24 cellular contexts compared by ENCODE assay signal in the genomic region with DNA sequence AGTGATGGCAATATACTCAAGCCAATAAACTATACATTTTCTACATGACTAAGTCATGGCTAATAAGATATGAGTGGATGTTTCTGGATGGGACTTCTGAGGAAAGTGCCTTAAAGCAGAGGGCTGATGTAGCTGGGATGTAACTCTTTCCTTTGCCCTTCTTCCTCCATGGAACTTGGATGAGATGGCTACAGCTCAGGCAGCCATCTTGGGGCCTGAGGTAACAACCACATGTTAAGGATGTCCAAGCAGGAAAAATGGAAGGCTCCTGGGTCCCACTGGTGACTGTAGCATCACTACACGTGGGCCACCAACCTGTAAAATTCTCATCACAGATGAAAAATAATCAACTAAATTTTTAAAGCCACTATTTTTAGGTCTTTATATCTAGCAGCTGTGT. TPM values are rescaled to one million over a fixed set of nuclear protein-coding genes. Genes with fewer than 3 reads are reported as not detected.
DNase-seq lines count a peak whose midpoint lies in the region; ATAC-seq, FAIRE-seq and TF ChIP-seq lines count a peak whose summit lies in the region.
"Had no signal": no experiment of that assay in that cellular context is flagged by ENCODE, and none has a peak within 500 bp of the region (broad histone marks: within the 10 kb centered on the region; RNA-seq: fewer than 3 reads in every experiment).

No MANE protein-coding gene starts in this region.

- TF ChIP-seq RAD21 in H1 (IDR thresholded peaks at IDR 0.05 in 1 of 2, conservative IDR thresholded peaks at IDR 0.05 in 1 of 2; ENCODE audit: low read depth in 2 of 2, low read length in 2 of 2), result no peak
- no peak for TF ChIP-seq RAD21 in neural cell (conservative IDR thresholded peaks at IDR 0.05)

- H3F3A ChIP-seq in GM23338 (replicated peaks; ENCODE audit: low read depth) (no peaks in the 10 kb centered on the region), neural cell (ENCODE audit: insufficient read depth, low read length, poor library complexity, severe bottlenecking) (no peaks in the 10 kb centered on the region)

- H3K4ac ChIP-seq in H1 (replicated peaks; ENCODE audit: insufficient read length, low read depth, low read length), result no peak overlapping the region

- peak overlapping the region; percentile 86 for H2BK120ac ChIP-seq in H1 (replicated peaks; ENCODE audit: low read depth, low read length)

- H2AFZ ChIP-seq in GM23338, result no peak overlapping the region
- H2AFZ ChIP-seq in H1 (ENCODE audit: low read length), result no peak overlapping the region
- H2AFZ ChIP-seq in neural cell (ENCODE audit: low read depth, low read length), result no peak overlapping the region

- DNase-seq in GM23338 (ENCODE audit: low spot score) (no peak), H1 (ENCODE audit: low read depth in 1 of 2, low spot score in 2 of 2) (no peak), NCI-H82 treated with DMSO at 0.1 percent for 48 hours (lab: John Stamatoyannopoulos, UW; ENCODE audit: unreplicated experiment) (no peak), NCI-H1436 treated with DMSO at 0.1 percent for 48 hours (lab: John Stamatoyannopoulos, UW) (no peak), T-helper 2 cell (no peak)
- DNase-seq: CD4-positive, alpha-beta T cell; CD8-positive, alpha-beta memory T cell; DMS 273 treated with DMSO at 0.1 percent for 48 hours; DMS79; EL; GDM1; HFFc6 had no signal

- TF ChIP-seq CTCF in GM23338 (conservative IDR thresholded peaks at IDR 0.05; ENCODE audit: low read depth in 2 of 2) (no peak), H1 (IDR thresholded peaks at IDR 0.05; ENCODE audit: control extremely low read depth in 1 of 3, insufficient read depth in 1 of 3, low read depth in 1 of 3, low read length in 3 of 3) (no peak), neural cell (IDR thresholded peaks at IDR 0.05; ENCODE audit: poor library complexity, severe bottlenecking) (no peak)

- no peak for FAIRE-seq in H1 (lab: Jason Lieb, UNC)
- FAIRE-seq: A204.1, D721Med, GM12878 had no signal

- peaks cover 22% of the 10 kb centered on the region for H3K4me1 Mint-ChIP-seq in GM23338
- H3K4me1 Mint-ChIP-seq: B cell had no signal

- H3K9me2 ChIP-seq in GM23338 (ENCODE audit: insufficient read depth) (no peaks in the 10 kb centered on the region), neural cell (ENCODE audit: insufficient read depth, low read length) (no peaks in the 10 kb centered on the region)

- no peak overlapping the region for H2BK12ac ChIP-seq in H1 (ENCODE audit: low read depth, low read length)

- H3K27ac Mint-ChIP-seq in GM23338, result peak overlapping the region; percentile 58; the same call in 1 of the 2 replicates
- H3K27ac Mint-ChIP-seq: B cell; CD4-positive, alpha-beta T cell; CD8-positive, alpha-beta memory T cell; HFFc6 had no signal

- peak overlapping the region; percentile 83 for H4K91ac ChIP-seq in H1 (replicated peaks; ENCODE audit: insufficient read length, low read length)

- H3K36me3 ChIP-seq in GM23338 (ENCODE audit: insufficient read depth) (no peaks in the 10 kb centered on the region), HUES64 (ENCODE audit: insufficient read depth, low read length) (no peaks in the 10 kb centered on the region), H1 (ENCODE audit: control insufficient read depth in 2 of 4, insufficient read depth in 4 of 4, low read length in 3 of 4) (no peaks in the 10 kb centered on the region), neural cell (ENCODE audit: insufficient read depth, low read length) (no peaks in the 10 kb centered on the region)
- H3K36me3 ChIP-seq: BLaER1, HAP-1 had no signal

- H3K4me3 Mint-ChIP-seq in GM23338, result no peak overlapping the region
- H3K4me3 Mint-ChIP-seq: B cell; CD4-positive, alpha-beta T cell; CD8-positive, alpha-beta memory T cell; HFFc6 had no signal

- H4K5ac ChIP-seq in H1 (ENCODE audit: insufficient read length, low read depth, low read length), result no peak overlapping the region

- no peaks in the 10 kb centered on the region for H3K23me2 ChIP-seq in H1 (ENCODE audit: low read depth, low read length)

- no peak overlapping the region for H3K18ac ChIP-seq in H1 (ENCODE audit: extremely low read depth, low read length)

- peaks cover 2% of the 10 kb centered on the region; the same call in 1 of the 3 replicates for H3K36me3 Mint-ChIP-seq in GM23338 (ENCODE audit: low read depth)

- no peaks in the 10 kb centered on the region for H3K9me3 Mint-ChIP-seq in GM23338
- H3K9me3 Mint-ChIP-seq: CD8-positive, alpha-beta memory T cell had no signal

- 0 out of 2 replicates have a peak overlapping the region, but pooled peaks have one; percentile 16 for H3K4me2 ChIP-seq in GM23338
- peak overlapping the region; percentile 27 to 46; a peak in 2 of 4 replicates for H3K4me2 ChIP-seq in H1 (ENCODE audit: insufficient read depth in 1 of 2, low read depth in 2 of 2, low read length in 2 of 2)
- no peak overlapping the region for H3K4me2 ChIP-seq in neural cell (ENCODE audit: low read length)
- H3K4me2 ChIP-seq: BLaER1 had no signal

- no peak overlapping the region for H2BK20ac ChIP-seq in H1 (ENCODE audit: low read length)

- CTCF ChIA-PET in H1 (lab: Charles Lee; ENCODE audit: partially characterized antibody), result interaction anchor here (0.9 kb wide), 1 partner anchor 12 kb away, joined by 3 read pairs; no protein-coding TSS in a partner anchor

- H3K4me3 ChIP-seq in GM23338 (no peak overlapping the region), HUES64 (ENCODE audit: low read length) (no peak overlapping the region), H1 (ENCODE audit: extremely low read depth in 1 of 4, insufficient read depth in 2 of 4, low read depth in 3 of 4, low read length in 4 of 4) (peak overlapping the region in 1 of 4 experiments; percentile 17; a peak in 1 of 8 replicates), neural cell (ENCODE audit: low read length) (peak overlapping the region; percentile 50)
- H3K4me3 ChIP-seq: BLaER1, GM12878, HAP-1 had no signal

- H3K4me1 ChIP-seq in GM23338 (ENCODE audit: insufficient read depth) (peaks cover 10% of the 10 kb centered on the region; the same call in 1 of the 2 replicates), HUES64 (ENCODE audit: insufficient read depth, low read length) (peaks cover 17% of the 10 kb centered on the region), H1 (replicated peaks in 1 of 4; ENCODE audit: control insufficient read depth in 3 of 4, insufficient read depth in 4 of 4, low read length in 3 of 4) (peaks cover 0 to 8% (median 1%) of the 10 kb centered on the region in 4 experiments; a peak in 3 of 7 replicates)
- H3K4me1 ChIP-seq: BLaER1, HAP-1 had no signal

- H2BK5ac ChIP-seq in H1 (ENCODE audit: low read depth, low read length), result no peak overlapping the region

- H3K9ac ChIP-seq in HUES64 (ENCODE audit: low read depth, low read length) (no peak overlapping the region), H1 (replicated peaks in 1 of 4; ENCODE audit: extremely low read depth in 1 of 4, low read depth in 3 of 4, low read length in 3 of 4) (no peak overlapping the region), neural cell (ENCODE audit: low read length) (no peak overlapping the region)
- H3K9ac ChIP-seq: BLaER1 had no signal

- H3K27me3 ChIP-seq in GM23338 (ENCODE audit: insufficient read depth) (no peaks in the 10 kb centered on the region), HUES64 (ENCODE audit: insufficient read depth, low read length) (no peaks in the 10 kb centered on the region), H1 (replicated peaks in 1 of 4; ENCODE audit: control insufficient read depth in 3 of 4, extremely low read depth in 1 of 4, insufficient read depth in 3 of 4, low read length in 3 of 4) (no peaks in the 10 kb centered on the region), neural cell (ENCODE audit: insufficient read depth, low read depth, low read length) (no peaks in the 10 kb centered on the region)
- H3K27me3 ChIP-seq: BLaER1 had no signal

- no peak overlapping the region for H3K23ac ChIP-seq in H1 (ENCODE audit: insufficient read length)

- H2AK5ac ChIP-seq in H1 (ENCODE audit: low read depth, low read length), result no peak overlapping the region

- H3K79me2 ChIP-seq in GM23338 (replicated peaks; ENCODE audit: insufficient read depth) (no peaks in the 10 kb centered on the region), H1 (ENCODE audit: control insufficient read depth in 1 of 2, insufficient read depth in 2 of 2, low read length in 2 of 2) (no peaks in the 10 kb centered on the region), neural cell (replicated peaks; ENCODE audit: insufficient read depth, low read length) (no peaks in the 10 kb centered on the region)

- H2BK15ac ChIP-seq in H1 (ENCODE audit: low read length), result no peak overlapping the region

- ATAC-seq in GM23338 (no peak), GM19035 (IDR thresholded peaks at IDR 0.05; ENCODE audit: unreplicated experiment) (no peak)
- ATAC-seq: GM12878 had no signal

- WGBS in HUES64, result 86% methylated on average over 1 of the region's 1 CpG
- 92% methylated on average over 1 of the region's 1 CpG; no CpG with 5 or more reads in 1 of the 2 experiments for WGBS in H1 (ENCODE audit: extremely low coverage in 1 of 2, insufficient coverage in 1 of 2, insufficient read length in 1 of 2, insufficient replicate concordance in 2 of 2, low coverage in 1 of 2, low lambda C conversion rate in 2 of 2, missing lambda C conversion rate in 1 of 2), 2 experiments

- H3K9me3 ChIP-seq in HUES64 (ENCODE audit: insufficient read depth, low read depth, low read length) (no peaks in the 10 kb centered on the region), H1 (ENCODE audit: insufficient read depth in 2 of 2, low read depth in 1 of 2, low read length in 1 of 2) (no peaks in the 10 kb centered on the region), neural cell (ENCODE audit: low read length) (no peaks in the 10 kb centered on the region)
- H3K9me3 ChIP-seq: HAP-1 had no signal

- no peaks in the 10 kb centered on the region for H4K20me1 ChIP-seq in GM23338 (replicated peaks; ENCODE audit: insufficient read depth)
- H4K20me1 ChIP-seq in H1 (replicated peaks in 1 of 2; ENCODE audit: control insufficient read depth in 1 of 2, insufficient read depth in 2 of 2, low read length in 2 of 2), result no peaks in the 10 kb centered on the region
- H4K20me1 ChIP-seq in neural cell (ENCODE audit: insufficient read depth), result no peaks in the 10 kb centered on the region
- H4K20me1 ChIP-seq: BLaER1 had no signal

- no peaks in the 10 kb centered on the region for H3K79me1 ChIP-seq in H1 (ENCODE audit: low read depth, low read length)

- H3K27ac ChIP-seq in GM23338 (ENCODE audit: low read depth) (peak overlapping the region; percentile 53), HUES64 (ENCODE audit: low read depth, low read length) (peak overlapping the region; percentile 66), H1 (ENCODE audit: low read depth, low read length) (no peak overlapping the region), neural cell (ENCODE audit: low read length) (peak overlapping the region; percentile 70)
- H3K27ac ChIP-seq: 22Rv1, BLaER1, C4-2B had no signal

- no peak for TF ChIP-seq EP300 in H1 (IDR thresholded peaks at IDR 0.05; ENCODE audit: borderline replicate concordance in 1 of 2, low read depth in 2 of 2, low read length in 2 of 2)
- TF ChIP-seq EP300 in neural cell (conservative IDR thresholded peaks at IDR 0.05; ENCODE audit: poor library complexity, severe bottlenecking), result no peak

- POLR2A ChIA-PET in H1 (lab: Charles Lee; ENCODE audit: partially characterized antibody), result no interaction called here

- H3K56ac ChIP-seq in H1 (replicated peaks; ENCODE audit: insufficient read length, low read depth, low read length), result no peak overlapping the region

- H3K14ac ChIP-seq in H1 (ENCODE audit: insufficient read length), result peak overlapping the region; percentile 87

- no peak for TF ChIP-seq POLR2A in H1 (IDR thresholded peaks at IDR 0.05; ENCODE audit: control extremely low read depth in 1 of 2, low read depth in 2 of 2, low read length in 2 of 2)

- H3K27me3 Mint-ChIP-seq in GM23338 (ENCODE audit: insufficient read depth, low read depth, poor library complexity), result no peaks in the 10 kb centered on the region
- H3K27me3 Mint-ChIP-seq: CD4-positive, alpha-beta T cell had no signal

- no peak overlapping the region for H4K8ac ChIP-seq in H1 (ENCODE audit: extremely low read depth, insufficient read depth, low read length)

RNA-seq across cellular contexts. Expression of a gene that starts 54.4 kb away (rescaled TPM):
- 12.7 and 13.7 TPM in 2 replicates for total RNA-seq in GM23338 (2014; rRNA removed; shearing (Covaris generic))
- polyA plus RNA-seq in GM23338 (2016; fragmentation: Nextera tagmentation; extraction: Ambion mirVana) (4.5 and 5.1 TPM in 2 replicates), H1 (2011; rRNA removed) (4.5 and 5.2 TPM in 2 replicates), neural cell (41.1 and 54.9 TPM in 2 replicates)
- 16.2 TPM for polyA plus RNA-seq in HUES64 (2013, experiment 1 of 2)
- polyA plus RNA-seq in HUES64 (2013, experiment 2 of 2), result 17.2 TPM
- total RNA-seq in H1 (2021; fragmentation: NEBNext Ultra II Directional; extraction: Animal tissue kit (Norgen Biotek cat#: 25700)), result 27.3 and 37.6 TPM in 2 replicates
- 4.8 TPM for polyA plus RNA-seq in H1 (2011; cell fraction: cytosol; rRNA removed)
- 10.4 TPM for polyA plus RNA-seq in H1 (2011; cell fraction: nucleus; rRNA removed)
- 10.5 to 37.3 TPM (median 22.6 TPM) in 4 replicates for polyA plus RNA-seq in H1 (2012, experiment 1 of 2)
- polyA plus RNA-seq in H1 (2012, experiment 2 of 2), result 0.59 TPM
- 7.9 TPM for polyA plus RNA-seq in H1 (2013, experiment 1 of 2)
- polyA plus RNA-seq in H1 (2013, experiment 2 of 2), result 3.9 TPM
- polyA minus RNA-seq in H1 (2011; rRNA and poly(A)+ RNA removed), result 22.1 and 33.9 TPM in 2 replicates
- polyA minus RNA-seq in H1 (2011; cell fraction: cytosol; rRNA and poly(A)+ RNA removed), result 19.2 TPM
- 26.5 TPM for polyA minus RNA-seq in H1 (2011; cell fraction: nucleus; rRNA and poly(A)+ RNA removed)
- 134 and 148 TPM in 2 replicates for polyA minus RNA-seq in neural cell
- total RNA-seq: B cell had no signal
- polyA plus RNA-seq: AG04450 had no signal
